In genomic region chr10:90871279-90871760, GRCh38 we compare ENCODE assay signal across 1 cellular context.
TF ChIP-seq lines count a peak whose summit lies in the region.

No MANE protein-coding gene starts in this region.

TF ChIP-seq in HEK293, 187 proteins besides CTCF, POLR2A, EP300 and RAD21 (continued from another document and continues in another):
- TF ChIP-seq ZNF19 (tag by site-specific recombination; IDR thresholded peaks at IDR 0.05; ENCODE audit: low read depth) (no peak), TCF7L2 (IDR thresholded peaks at IDR 0.05; ENCODE audit: borderline replicate concordance, low read depth, low read length) (peak; percentile 61; the same call in 1 of the 2 replicates), ZNF391 (tag by site-specific recombination; IDR thresholded peaks at IDR 0.05; ENCODE audit: borderline replicate concordance, low read depth) (no peak), ZNF292 (tag by site-specific recombination; IDR thresholded peaks at IDR 0.05; ENCODE audit: borderline replicate concordance, low read depth) (no peak), ZNF184 (tag by site-specific recombination; IDR thresholded peaks at IDR 0.05) (no peak), ZNF530 (tag by site-specific recombination; IDR thresholded peaks at IDR 0.05; ENCODE audit: low read depth) (no peak), ZNF529 (tag by site-specific recombination; IDR thresholded peaks at IDR 0.05; ENCODE audit: insufficient replicate concordance) (no peak), ZNF248 (tag by site-specific recombination; IDR thresholded peaks at IDR 0.05) (no peak), ZNF416 (tag by site-specific recombination; IDR thresholded peaks at IDR 0.05) (no peak), ZSCAN5A (tag by site-specific recombination; IDR thresholded peaks at IDR 0.05) (no peak), MEIS1 (CRISPR knock-in tag; IDR thresholded peaks at IDR 0.05; ENCODE audit: borderline replicate concordance) (no peak), ZNF692 (tag by site-specific recombination; IDR thresholded peaks at IDR 0.05) (no peak), ZNF560 (tag by site-specific recombination; IDR thresholded peaks at IDR 0.05; ENCODE audit: borderline replicate concordance) (no peak), BCL6B (tag by site-specific recombination; IDR thresholded peaks at IDR 0.05) (no peak), PRDM10 (tag by site-specific recombination; IDR thresholded peaks at IDR 0.05) (peak; percentile 41; the same call in 1 of the 2 replicates), IKZF3 (tag by site-specific recombination; IDR thresholded peaks at IDR 0.05) (peak; percentile 65; the same call in 1 of the 2 replicates), ZNF777 (tag by site-specific recombination; IDR thresholded peaks at IDR 0.05; ENCODE audit: borderline replicate concordance) (no peak), ZNF16 (tag by site-specific recombination; IDR thresholded peaks at IDR 0.05; ENCODE audit: low read depth) (no peak), ZNF132 (tag by site-specific recombination; IDR thresholded peaks at IDR 0.05; ENCODE audit: borderline replicate concordance) (no peak), ZNF148 (tag by site-specific recombination; IDR thresholded peaks at IDR 0.05; ENCODE audit: borderline replicate concordance) (no peak), SP3 (tag by site-specific recombination; IDR thresholded peaks at IDR 0.05) (no peak), ZNF324 (tag by site-specific recombination; IDR thresholded peaks at IDR 0.05) (no peak), KLF7 (tag by site-specific recombination; IDR thresholded peaks at IDR 0.05; ENCODE audit: borderline replicate concordance) (no peak), ZNF24 (tag by site-specific recombination; IDR thresholded peaks at IDR 0.05) (no peak), ZBTB20 (tag by site-specific recombination; IDR thresholded peaks at IDR 0.05) (peak; percentile 24; the same call in 1 of the 2 replicates), KLF17 (tag by site-specific recombination; IDR thresholded peaks at IDR 0.05) (no peak), ZSCAN16 (tag by site-specific recombination; IDR thresholded peaks at IDR 0.05) (no peak), ZNF423 (tag by site-specific recombination; IDR thresholded peaks at IDR 0.05) (no peak), ZNF239 (tag by site-specific recombination; IDR thresholded peaks at IDR 0.05) (no peak), ZNF514 (tag by site-specific recombination; IDR thresholded peaks at IDR 0.05) (no peak)
- TF ChIP-seq, protein P1, sequence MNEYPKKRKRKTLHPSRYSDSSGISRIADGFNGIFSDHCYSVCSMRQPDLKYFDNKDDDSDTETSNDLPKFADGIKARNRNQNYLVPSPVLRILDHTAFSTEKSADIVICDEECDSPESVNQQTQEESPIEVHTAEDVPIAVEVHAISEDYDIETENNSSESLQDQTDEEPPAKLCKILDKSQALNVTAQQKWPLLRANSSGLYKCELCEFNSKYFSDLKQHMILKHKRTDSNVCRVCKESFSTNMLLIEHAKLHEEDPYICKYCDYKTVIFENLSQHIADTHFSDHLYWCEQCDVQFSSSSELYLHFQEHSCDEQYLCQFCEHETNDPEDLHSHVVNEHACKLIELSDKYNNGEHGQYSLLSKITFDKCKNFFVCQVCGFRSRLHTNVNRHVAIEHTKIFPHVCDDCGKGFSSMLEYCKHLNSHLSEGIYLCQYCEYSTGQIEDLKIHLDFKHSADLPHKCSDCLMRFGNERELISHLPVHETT (tag by site-specific recombination; IDR thresholded peaks at IDR 0.05), result no peak
- TF ChIP-seq, protein P2, sequence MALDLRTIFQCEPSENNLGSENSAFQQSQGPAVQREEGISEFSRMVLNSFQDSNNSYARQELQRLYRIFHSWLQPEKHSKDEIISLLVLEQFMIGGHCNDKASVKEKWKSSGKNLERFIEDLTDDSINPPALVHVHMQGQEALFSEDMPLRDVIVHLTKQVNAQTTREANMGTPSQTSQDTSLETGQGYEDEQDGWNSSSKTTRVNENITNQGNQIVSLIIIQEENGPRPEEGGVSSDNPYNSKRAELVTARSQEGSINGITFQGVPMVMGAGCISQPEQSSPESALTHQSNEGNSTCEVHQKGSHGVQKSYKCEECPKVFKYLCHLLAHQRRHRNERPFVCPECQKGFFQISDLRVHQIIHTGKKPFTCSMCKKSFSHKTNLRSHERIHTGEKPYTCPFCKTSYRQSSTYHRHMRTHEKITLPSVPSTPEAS (tag by site-specific recombination; IDR thresholded peaks at IDR 0.05), result no peak
- TF ChIP-seq, protein P3, sequence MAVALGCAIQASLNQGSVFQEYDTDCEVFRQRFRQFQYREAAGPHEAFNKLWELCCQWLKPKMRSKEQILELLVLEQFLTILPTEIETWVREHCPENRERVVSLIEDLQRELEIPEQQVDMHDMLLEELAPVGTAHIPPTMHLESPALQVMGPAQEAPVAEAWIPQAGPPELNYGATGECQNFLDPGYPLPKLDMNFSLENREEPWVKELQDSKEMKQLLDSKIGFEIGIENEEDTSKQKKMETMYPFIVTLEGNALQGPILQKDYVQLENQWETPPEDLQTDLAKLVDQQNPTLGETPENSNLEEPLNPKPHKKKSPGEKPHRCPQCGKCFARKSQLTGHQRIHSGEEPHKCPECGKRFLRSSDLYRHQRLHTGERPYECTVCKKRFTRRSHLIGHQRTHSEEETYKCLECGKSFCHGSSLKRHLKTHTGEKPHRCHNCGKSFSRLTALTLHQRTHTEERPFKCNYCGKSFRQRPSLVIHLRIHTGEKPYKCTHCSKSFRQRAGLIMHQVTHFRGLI (tag by site-specific recombination; IDR thresholded peaks at IDR 0.05), result no peak
- TF ChIP-seq, protein P4, sequence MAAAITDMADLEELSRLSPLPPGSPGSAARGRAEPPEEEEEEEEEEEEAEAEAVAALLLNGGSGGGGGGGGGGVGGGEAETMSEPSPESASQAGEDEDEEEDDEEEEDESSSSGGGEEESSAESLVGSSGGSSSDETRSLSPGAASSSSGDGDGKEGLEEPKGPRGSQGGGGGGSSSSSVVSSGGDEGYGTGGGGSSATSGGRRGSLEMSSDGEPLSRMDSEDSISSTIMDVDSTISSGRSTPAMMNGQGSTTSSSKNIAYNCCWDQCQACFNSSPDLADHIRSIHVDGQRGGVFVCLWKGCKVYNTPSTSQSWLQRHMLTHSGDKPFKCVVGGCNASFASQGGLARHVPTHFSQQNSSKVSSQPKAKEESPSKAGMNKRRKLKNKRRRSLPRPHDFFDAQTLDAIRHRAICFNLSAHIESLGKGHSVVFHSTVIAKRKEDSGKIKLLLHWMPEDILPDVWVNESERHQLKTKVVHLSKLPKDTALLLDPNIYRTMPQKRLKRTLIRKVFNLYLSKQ (tag by site-specific recombination; IDR thresholded peaks at IDR 0.05; ENCODE audit: borderline replicate concordance), result no peak
